24 cellular contexts compared by ENCODE assay signal in genomic region chr13:80249906-80250513, GRCh38.
DNase-seq lines count a peak whose midpoint lies in the region; ATAC-seq and TF ChIP-seq lines count a peak whose summit lies in the region.
"Had no signal": no experiment of that assay in that cellular context is flagged by ENCODE, and none has a peak within 500 bp of the region (broad histone marks: within the 10 kb centered on the region; RNA-seq: fewer than 3 reads in every experiment).

No MANE protein-coding gene starts in this region.

- H3K27me3 Mint-ChIP-seq in type B pancreatic cell = no peaks in the 10 kb centered on the region
- no peaks in the 10 kb centered on the region for H3K27me3 Mint-ChIP-seq in activated CD4-positive, alpha-beta T cell treated with anti-CD3 and anti-CD28 coated beads, Interleukin-2, amount 10 ng/mL, durations not matched to agents 7 days and 5 days
- H3K27me3 Mint-ChIP-seq: CD4-positive, alpha-beta T cell had no signal

- intact Hi-C loops in left ventricle myocardium inferior (cut with micrococcal nuclease) (no loop called here), right cardiac atrium (cut with DNase I) (no loop called here)

- H3K4me2 ChIP-seq in SK-N-SH = peak overlapping the region; percentile 55

- no peak for ATAC-seq in right cardiac atrium
- ATAC-seq: Right ventricle myocardium inferior had no signal

- POLR2A ChIA-PET in SK-N-SH (lab: Yijun Ruan, JAX) = no interaction called here
- POLR2A ChIA-PET in activated CD4-positive, alpha-beta T cell treated with anti-CD3 and anti-CD28 coated beads, Interleukin-2, amount 10 ng/mL, durations not matched to agents 7 days and 5 days (lab: Charles Lee) = interaction anchor here (0.6 kb wide), 1 partner anchor 489 kb away, joined by 5 read pairs; no protein-coding TSS in a partner anchor

- TF ChIP-seq CTCF in left ventricle myocardium inferior (IDR thresholded peaks at IDR 0.05; ENCODE audit: borderline replicate concordance) (no peak), SK-N-SH (IDR thresholded peaks at IDR 0.05) (no peak), fibroblast of the aortic adventitia (IDR thresholded peaks at IDR 0.05; ENCODE audit: insufficient read depth, low read length) (no peak), type B pancreatic cell (conservative IDR thresholded peaks at IDR 0.05) (no peak)

- H3K27me3 ChIP-seq in left ventricle myocardium inferior (ENCODE audit: low read depth) (no peaks in the 10 kb centered on the region), right cardiac atrium (ENCODE audit: control insufficient read depth, insufficient read depth) (no peaks in the 10 kb centered on the region), SK-N-SH (ENCODE audit: insufficient read depth) (no peaks in the 10 kb centered on the region)
- H3K27me3 ChIP-seq: adrenal gland, esophagus squamous epithelium, ovary, sigmoid colon, stomach, vagina had no signal

- no peak overlapping the region for H3K4me3 Mint-ChIP-seq in type B pancreatic cell
- no peak overlapping the region for H3K4me3 Mint-ChIP-seq in activated CD4-positive, alpha-beta T cell treated with anti-CD3 and anti-CD28 coated beads, Interleukin-2, amount 10 ng/mL, durations not matched to agents 7 days and 5 days
- H3K4me3 Mint-ChIP-seq: CD4-positive, alpha-beta T cell had no signal

- peak overlapping the region; percentile 2; the same call in 1 of the 2 replicates for H3K9ac ChIP-seq in SK-N-SH

- 58% methylated on average over 5 of the region's 5 CpGs for WGBS in right cardiac atrium
- WGBS in SK-N-SH (ENCODE audit: low lambda C conversion rate) = 14% methylated on average over 5 of the region's 5 CpGs

- H3K27ac Mint-ChIP-seq in type B pancreatic cell = no peak overlapping the region
- H3K27ac Mint-ChIP-seq in activated CD4-positive, alpha-beta T cell treated with anti-CD3 and anti-CD28 coated beads, Interleukin-2, amount 10 ng/mL, durations not matched to agents 7 days and 5 days = no peak overlapping the region
- H3K27ac Mint-ChIP-seq: CD4-positive, alpha-beta T cell had no signal

- no peaks in the 10 kb centered on the region for H3K9me2 ChIP-seq in SK-N-SH

- TF ChIP-seq EP300 in SK-N-SH (IDR thresholded peaks at IDR 0.05; ENCODE audit: borderline replicate concordance in 1 of 2, low read depth in 1 of 2, low read length in 1 of 2) = peak; percentile 50 to 76; a peak in 3 of 4 replicates

- H3K9me3 Mint-ChIP-seq in type B pancreatic cell = no peaks in the 10 kb centered on the region
- H3K9me3 Mint-ChIP-seq in activated CD4-positive, alpha-beta T cell treated with anti-CD3 and anti-CD28 coated beads, Interleukin-2, amount 10 ng/mL, durations not matched to agents 7 days and 5 days = no peaks in the 10 kb centered on the region
- H3K9me3 Mint-ChIP-seq: CD4-positive, alpha-beta T cell had no signal

- H3K27ac ChIP-seq in left ventricle myocardium inferior (replicated peaks) = peak overlapping the region; percentile 22
- H3K27ac ChIP-seq in right cardiac atrium (ENCODE audit: low read length) = no peak overlapping the region
- peak overlapping the region; percentile 69 to 83; a peak in 3 of 4 replicates for H3K27ac ChIP-seq in SK-N-SH (ENCODE audit: low read depth in 2 of 2, low read length in 1 of 2)
- H3K27ac ChIP-seq: adrenal gland, esophagus squamous epithelium, ovary, sigmoid colon, stomach, vagina, VCaP had no signal

- H3K79me2 ChIP-seq in SK-N-SH (ENCODE audit: insufficient read depth) = no peaks in the 10 kb centered on the region

- H3K4me3 ChIP-seq in left ventricle myocardium inferior (peak overlapping the region; percentile 26), right cardiac atrium (ENCODE audit: low read length) (no peak overlapping the region), SK-N-SH (ENCODE audit: low read depth in 2 of 2, low read length in 1 of 2) (peak overlapping the region; percentile 32 to 36; a peak in 3 of 4 replicates), fibroblast of the aortic adventitia (ENCODE audit: low read depth, low read length) (no peak overlapping the region)
- H3K4me3 ChIP-seq: adrenal gland, esophagus squamous epithelium, ovary, sigmoid colon, stomach had no signal

- no peaks in the 10 kb centered on the region for H3K36me3 ChIP-seq in left ventricle myocardium inferior
- no peaks in the 10 kb centered on the region for H3K36me3 ChIP-seq in SK-N-SH (replicated peaks in 1 of 2; ENCODE audit: control insufficient read depth in 1 of 2, insufficient read depth in 2 of 2, low read length in 1 of 2)
- H3K36me3 ChIP-seq: adrenal gland, esophagus squamous epithelium, ovary, sigmoid colon, stomach, vagina had no signal

- H3K36me3 Mint-ChIP-seq in type B pancreatic cell = no peaks in the 10 kb centered on the region
- no peaks in the 10 kb centered on the region for H3K36me3 Mint-ChIP-seq in activated CD4-positive, alpha-beta T cell treated with anti-CD3 and anti-CD28 coated beads, Interleukin-2, amount 10 ng/mL, durations not matched to agents 7 days and 5 days (ENCODE audit: low read depth)

- H3K9me3 ChIP-seq in left ventricle myocardium inferior (replicated peaks) (no peaks in the 10 kb centered on the region), right cardiac atrium (ENCODE audit: control insufficient read depth, low read length) (no peaks in the 10 kb centered on the region), SK-N-SH (no peaks in the 10 kb centered on the region)
- H3K9me3 ChIP-seq: adrenal gland, esophagus squamous epithelium, ovary, sigmoid colon, stomach, vagina had no signal

- peaks cover 23% of the 10 kb centered on the region for H3F3A ChIP-seq in SK-N-SH (replicated peaks; ENCODE audit: insufficient read depth)

- H3K4me1 Mint-ChIP-seq in type B pancreatic cell (ENCODE audit: unreplicated experiment) = no peaks in the 10 kb centered on the region
- no peaks in the 10 kb centered on the region for H3K4me1 Mint-ChIP-seq in activated CD4-positive, alpha-beta T cell treated with anti-CD3 and anti-CD28 coated beads, Interleukin-2, amount 10 ng/mL, durations not matched to agents 7 days and 5 days

- no peak for DNase-seq in left ventricle myocardium inferior
- DNase-seq in right cardiac atrium = no peak
- no peak for DNase-seq in SK-N-SH
- DNase-seq in fibroblast of the aortic adventitia (ENCODE audit: low read depth) = peak; percentile 12
- no peak for DNase-seq in type B pancreatic cell (ENCODE audit: extremely low spot score, unreplicated experiment)
- DNase-seq in activated CD4-positive, alpha-beta T cell treated with anti-CD3 and anti-CD28 coated beads, Interleukin-2, amount 10 ng/mL, durations not matched to agents 7 days and 5 days = no peak
- no peak for DNase-seq in NCI-H524 (lab: John Stamatoyannopoulos, UW)
- no peak for DNase-seq in pons (ENCODE audit: low spot score)
- DNase-seq: ACHN; activated effector memory CD4-positive, alpha-beta T cell treated with anti-CD3 and anti-CD28 coated beads, Interleukin-2, amount 50 U/mL, for 16 hours; adrenal gland; CD4-positive, alpha-beta T cell; esophagus squamous epithelium; hypothalamus; KBM-7; mammary epithelial cell; NCI-H1105; NCI-H510A; ovary; sigmoid colon; stomach had no signal

- H2AFZ ChIP-seq in SK-N-SH (ENCODE audit: low read depth) = peak overlapping the region; percentile 23; the same call in 1 of the 2 replicates

- H4K20me1 ChIP-seq in SK-N-SH (ENCODE audit: insufficient read depth) = no peaks in the 10 kb centered on the region

- no peak; the same call in 1 of the 2 replicates for TF ChIP-seq RAD21 in SK-N-SH (IDR thresholded peaks at IDR 0.05; ENCODE audit: low read length)

- H3K4me1 ChIP-seq in left ventricle myocardium inferior (peaks cover 6% of the 10 kb centered on the region), right cardiac atrium (ENCODE audit: control insufficient read depth, insufficient read depth, low read length) (no peaks in the 10 kb centered on the region), SK-N-SH (ENCODE audit: control insufficient read depth in 1 of 2, insufficient read depth in 2 of 2, low read depth in 1 of 2, low read length in 1 of 2) (peaks cover 0 to 14% of the 10 kb centered on the region in 2 experiments; a peak in 2 of 4 replicates)
- H3K4me1 ChIP-seq: adrenal gland, esophagus squamous epithelium, sigmoid colon, stomach, vagina had no signal

- CTCF ChIA-PET in SK-N-SH (lab: Yijun Ruan, JAX) = interaction anchor here (0.7 to 1.0 kb wide), 2 partner anchors 17 to 172 kb away, joined by 3 read pairs; no protein-coding TSS in a partner anchor
- CTCF ChIA-PET in activated CD4-positive, alpha-beta T cell treated with anti-CD3 and anti-CD28 coated beads, Interleukin-2, amount 10 ng/mL, durations not matched to agents 7 days and 5 days (lab: Charles Lee) = no interaction called here

TF ChIP-seq in SK-N-SH, 30 proteins besides CTCF, POLR2A, EP300 and RAD21 (continues in another document):
- TF ChIP-seq NFIC (IDR thresholded peaks at IDR 0.05; ENCODE audit: borderline replicate concordance) (peak; percentile 49; the same call in 1 of the 2 replicates), PBX3 (IDR thresholded peaks at IDR 0.05) (peak; percentile 89), FOXM1 (IDR thresholded peaks at IDR 0.05; ENCODE audit: low read depth) (peak; percentile 87), JUND (IDR thresholded peaks at IDR 0.05) (peak; percentile 21), SIN3A (IDR thresholded peaks at IDR 0.05; ENCODE audit: borderline replicate concordance, low read depth, low read length) (peak; percentile 41; the same call in 1 of the 2 replicates), FOXJ3 (CRISPR knock-in tag; IDR thresholded peaks at IDR 0.05) (no peak), POLR2AphosphoS5 (IDR thresholded peaks at IDR 0.05; ENCODE audit: low read depth, low read length) (peak; percentile 56; the same call in 1 of the 2 replicates)

Comparison
In these comparisons a context has a peak if more than half of its experiments do, and no peak if none do; other contexts are left out.
1. H3K4me3 ChIP-seq: peak in left ventricle myocardium inferior (single experiment) and SK-N-SH (2 of 2); none in right cardiac atrium (single experiment) and fibroblast of the aortic adventitia (single experiment).